Comparison of ENCODE assay signal across 8 cellular contexts in genomic region chr1:218350909-218351616, GRCh38. TPM values are rescaled to one million over a fixed set of nuclear protein-coding genes. Genes with fewer than 3 reads are reported as not detected.
A peak's percentile ranks its signal among the peaks of the same experiment; 100 is the strongest.
DNase-seq lines count a peak whose midpoint lies in the region; ATAC-seq and TF ChIP-seq lines count a peak whose summit lies in the region.

No MANE protein-coding gene starts in this region.

- H3K4me2 ChIP-seq in hepatocyte = peak overlapping the region; percentile 92

- no peak overlapping the region for H3K27ac Mint-ChIP-seq in T-cell

- WGBS in hepatocyte (ENCODE audit: low lambda C conversion rate, missing lambda C conversion rate) = 59% methylated on average over 6 of the region's 6 CpGs

- H3K36me3 ChIP-seq in hepatocyte (replicated peaks; ENCODE audit: insufficient read depth, low read depth) = no peaks in the 10 kb centered on the region

- CTCF ChIA-PET in T-cell (lab: Charles Lee) = no interaction called here

- peaks cover 18 to 19% of the 10 kb centered on the region in 2 donors for H3K27me3 Mint-ChIP-seq in T-cell

- H3K4me3 ChIP-seq in hepatocyte = peak overlapping the region; percentile 16

- H3K4me3 Mint-ChIP-seq in T-cell = peak overlapping the region; percentile 57 to 73 (median 61)

- DNase-seq in T-cell = no peak
- no peak for DNase-seq in hepatocyte (ENCODE audit: low spot score)
- no peak for DNase-seq in effector CD8-positive, alpha-beta T cell (lab: John Stamatoyannopoulos, UW)
- no peak for DNase-seq in D341Med (ENCODE audit: low spot score)
- no peak for DNase-seq in GDM1 (lab: John Stamatoyannopoulos, UW)

- H3K27ac ChIP-seq in hepatocyte = peak overlapping the region; percentile 58

- H3K79me2 ChIP-seq in hepatocyte = peaks cover 69% of the 10 kb centered on the region

- no peaks in the 10 kb centered on the region for H3K9me3 ChIP-seq in hepatocyte (ENCODE audit: low read depth)

- H3K4me1 Mint-ChIP-seq in T-cell = peaks cover 33 to 39% (median 37%) of the 10 kb centered on the region in 3 donors

- ATAC-seq in GM18520 (IDR thresholded peaks at IDR 0.05; ENCODE audit: unreplicated experiment) (peak; percentile 9), HG02884 (IDR thresholded peaks at IDR 0.05; ENCODE audit: unreplicated experiment) (peak; percentile 23), T-cell (replicated peaks in 1 of 4) (peak; percentile 9 to 56 (median 19)), GM21367 (IDR thresholded peaks at IDR 0.05; ENCODE audit: unreplicated experiment) (no peak)

- H3K9me2 ChIP-seq in hepatocyte (replicated peaks; ENCODE audit: insufficient read depth) = no peaks in the 10 kb centered on the region

- H3K9me3 Mint-ChIP-seq in T-cell = no peaks in the 10 kb centered on the region

- POLR2A ChIA-PET in T-cell (lab: Charles Lee) = interaction anchor here in 1 of 2 donors (0.7 kb wide), 1 partner anchor 1048 kb away, joined by 3 read pairs; no protein-coding TSS in a partner anchor

- peaks cover 4% of the 10 kb centered on the region for H3K4me1 ChIP-seq in hepatocyte (ENCODE audit: insufficient read depth)

- no peak for TF ChIP-seq CTCF in hepatocyte (IDR thresholded peaks at IDR 0.05; ENCODE audit: poor library complexity)

- H3K27me3 ChIP-seq in hepatocyte = no peaks in the 10 kb centered on the region

- no peaks in the 10 kb centered on the region for H4K20me1 ChIP-seq in hepatocyte (ENCODE audit: insufficient read depth, poor library complexity, severe bottlenecking)

- no peaks in the 10 kb centered on the region for H3K36me3 Mint-ChIP-seq in T-cell

- no peak overlapping the region for H2AFZ ChIP-seq in hepatocyte

RNA-seq across cellular contexts. Expression of gene TGFB2, which starts 5.9 kb away (rescaled TPM):
- total RNA-seq in T-cell (under 1 TPM in 3 of 5 donors, not detected in 2; 0.06 to 0.23 (median 0.23) TPM), hepatocyte (15.0 and 17.1 TPM in 2 replicates)
- 6.7 and 13.6 TPM in 2 replicates for polyA plus RNA-seq in hepatocyte

Comparison
In these comparisons a context has a peak if more than half of its experiments do, and no peak if none do; other contexts are left out.
1. RNA of gene TGFB2, which starts 5.9 kb away (total RNA-seq): 15.0 to 17.1 TPM in hepatocyte; 0.06 to 0.23 TPM in T-cell; every median in the first group is over 10 times any median in the second.